In the genomic region with DNA sequence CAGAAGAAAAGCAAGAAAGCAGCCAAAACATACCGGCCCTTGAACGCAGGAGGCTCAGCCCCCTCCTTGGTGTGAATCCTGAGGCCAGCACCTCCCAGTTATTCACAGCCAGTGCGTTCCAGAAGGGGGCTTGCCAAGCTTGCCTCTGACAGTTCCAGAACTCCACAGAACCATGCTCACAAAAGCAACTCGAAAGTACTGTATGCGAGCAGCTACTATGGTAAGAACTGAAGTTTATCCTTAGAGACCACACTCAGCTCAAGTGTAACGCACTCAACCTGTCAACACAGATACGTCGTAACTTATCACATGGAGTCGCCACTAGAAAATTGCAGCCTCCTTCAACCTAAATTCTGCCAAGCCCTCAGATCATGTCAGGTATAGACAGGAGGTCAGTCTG, we compare ENCODE assay signal across 8 cellular contexts. TPM values are rescaled to one million over a fixed set of nuclear protein-coding genes. Genes with fewer than 3 reads are reported as not detected.
DNase-seq lines count a peak whose midpoint lies in the region; ATAC-seq and TF ChIP-seq lines count a peak whose summit lies in the region.

No MANE protein-coding gene starts in this region.

- H3K4me3 ChIP-seq in AG10803 (ENCODE audit: low read length) (peak overlapping the region; percentile 75), Karpas-422 (ENCODE audit: low read length) (peak overlapping the region; percentile 98)

- H3K4me2 ChIP-seq in Karpas-422 (ENCODE audit: low read depth, low read length, poor library complexity, severe bottlenecking) = peak overlapping the region; percentile 84

- peak overlapping the region; percentile 97 for H3K4me3 Mint-ChIP-seq in dendritic cell treated with granulocyte-macrophage colony-stimulating factor and Interleukin-4, amounts not matched to agents 40 ng/mL and 50 ng/mL, for 4 days
- peak overlapping the region; percentile 83 to 92 (median 86) for H3K4me3 Mint-ChIP-seq in naive thymus-derived CD8-positive, alpha-beta T cell

- peak overlapping the region; percentile 95 for H3K9ac ChIP-seq in Karpas-422 (ENCODE audit: low read length)

- peaks cover 60% of the 10 kb centered on the region for H3K79me2 ChIP-seq in Karpas-422 (ENCODE audit: low read length)

- peaks cover 6% of the 10 kb centered on the region; the same call in 1 of the 2 replicates for H3K36me3 ChIP-seq in Karpas-422 (ENCODE audit: insufficient read depth, low read length)

- H3K9me2 ChIP-seq in Karpas-422 (replicated peaks; ENCODE audit: insufficient read depth, low read length) = no peaks in the 10 kb centered on the region

- H3K4me1 Mint-ChIP-seq in dendritic cell treated with granulocyte-macrophage colony-stimulating factor and Interleukin-4, amounts not matched to agents 40 ng/mL and 50 ng/mL, for 4 days (ENCODE audit: low read depth) = peaks cover 64% of the 10 kb centered on the region
- peaks cover 8 to 42% (median 35%) of the 10 kb centered on the region in 4 donors for H3K4me1 Mint-ChIP-seq in naive thymus-derived CD8-positive, alpha-beta T cell

- intact Hi-C loops in dendritic cell treated with granulocyte-macrophage colony-stimulating factor and Interleukin-4, amounts not matched to agents 40 ng/mL and 50 ng/mL, for 4 days (cut with micrococcal nuclease) = no loop called here

- no peak overlapping the region for H2AFZ ChIP-seq in Karpas-422 (ENCODE audit: low read length)

- H3K36me3 Mint-ChIP-seq in dendritic cell treated with granulocyte-macrophage colony-stimulating factor and Interleukin-4, amounts not matched to agents 40 ng/mL and 50 ng/mL, for 4 days (ENCODE audit: low read depth) = peaks cover 42% of the 10 kb centered on the region
- peaks cover 0 to 5% (median 0%) of the 10 kb centered on the region in 3 donors for H3K36me3 Mint-ChIP-seq in naive thymus-derived CD8-positive, alpha-beta T cell

- peak overlapping the region; percentile 97 for H3K27ac Mint-ChIP-seq in dendritic cell treated with granulocyte-macrophage colony-stimulating factor and Interleukin-4, amounts not matched to agents 40 ng/mL and 50 ng/mL, for 4 days
- peak overlapping the region; percentile 37 to 90 (median 84) for H3K27ac Mint-ChIP-seq in naive thymus-derived CD8-positive, alpha-beta T cell

- no peaks in the 10 kb centered on the region for H3K27me3 ChIP-seq in Karpas-422 (ENCODE audit: low read length)

- no peak overlapping the region for H3K27ac ChIP-seq in Karpas-422 (ENCODE audit: low read length)

- no peaks in the 10 kb centered on the region for H3K9me3 Mint-ChIP-seq in dendritic cell treated with granulocyte-macrophage colony-stimulating factor and Interleukin-4, amounts not matched to agents 40 ng/mL and 50 ng/mL, for 4 days
- H3K9me3 Mint-ChIP-seq in naive thymus-derived CD8-positive, alpha-beta T cell = no peaks in the 10 kb centered on the region

- POLR2A ChIA-PET in naive thymus-derived CD8-positive, alpha-beta T cell (lab: Charles Lee) = interaction anchor here (0.7 to 2.4 kb wide), 3 partner anchors 253 to 286 kb away, joined by 3 to 7 read pairs (median 6); partner anchors contain the start of gene QSOX2

- no peak for ATAC-seq in naive thymus-derived CD8-positive, alpha-beta T cell
- ATAC-seq in GM21367 (IDR thresholded peaks at IDR 0.05; ENCODE audit: unreplicated experiment) (no peak), HG02884 (IDR thresholded peaks at IDR 0.05; ENCODE audit: unreplicated experiment) (no peak)

- H3K9me3 ChIP-seq in Karpas-422 (ENCODE audit: low read length) = no peaks in the 10 kb centered on the region

- DNase-seq in AG10803 (ENCODE audit: low read depth) = no peak
- DNase-seq in Karpas-422 = no peak
- no peak for DNase-seq in naive thymus-derived CD8-positive, alpha-beta T cell
- no peak for DNase-seq in ecto neural progenitor cell (ENCODE audit: low spot score)
- DNase-seq in COLO829 (ENCODE audit: low spot score) = no peak

- H3K4me1 ChIP-seq in Karpas-422 (ENCODE audit: low read length) = peaks cover 22% of the 10 kb centered on the region

- 0 out of 2 replicates have a peak, but pooled peaks cover 7% of the 10 kb centered on the region for H4K20me1 ChIP-seq in Karpas-422 (ENCODE audit: insufficient read depth, low read depth, low read length)

- no peak for TF ChIP-seq CTCF in AG10803 (conservative IDR thresholded peaks at IDR 0.05; ENCODE audit: low read length)

- peaks cover 5% of the 10 kb centered on the region for H3K27me3 Mint-ChIP-seq in dendritic cell treated with granulocyte-macrophage colony-stimulating factor and Interleukin-4, amounts not matched to agents 40 ng/mL and 50 ng/mL, for 4 days
- H3K27me3 Mint-ChIP-seq in naive thymus-derived CD8-positive, alpha-beta T cell = peaks cover 0 to 2% (median 0%) of the 10 kb centered on the region in 5 donors

RNA-seq across cellular contexts. Expression of gene UBAC1, which starts 1.4 kb away (rescaled TPM):
- total RNA-seq in Karpas-422 (2014; rRNA removed; shearing (Covaris generic); ENCODE audit: low replicate concordance) = 32.1 and 56.9 TPM in 2 replicates
- 10 to 100 TPM; 28.3 to 28.9 TPM for total RNA-seq in naive thymus-derived CD8-positive, alpha-beta T cell
- 10 to 100 TPM; 19.4 to 24.7 (median 20.8) TPM for polyA plus RNA-seq in naive thymus-derived CD8-positive, alpha-beta T cell

RNA-seq across cellular contexts. Expression of gene CAMSAP1, which starts 52.5 kb away (rescaled TPM):
- 24.8 and 26.9 TPM in 2 replicates for total RNA-seq in Karpas-422 (2014; rRNA removed; shearing (Covaris generic); ENCODE audit: low replicate concordance)
- total RNA-seq in naive thymus-derived CD8-positive, alpha-beta T cell = 10 to 100 TPM; 26.9 to 32.0 TPM
- polyA plus RNA-seq in naive thymus-derived CD8-positive, alpha-beta T cell = 1 to 10 TPM in 2 of 3 donors, under 1 TPM in 1; 0.61 to 2.4 (median 1.1) TPM
